Comparison of ENCODE assay signal across 12 cellular contexts in the genomic region with DNA sequence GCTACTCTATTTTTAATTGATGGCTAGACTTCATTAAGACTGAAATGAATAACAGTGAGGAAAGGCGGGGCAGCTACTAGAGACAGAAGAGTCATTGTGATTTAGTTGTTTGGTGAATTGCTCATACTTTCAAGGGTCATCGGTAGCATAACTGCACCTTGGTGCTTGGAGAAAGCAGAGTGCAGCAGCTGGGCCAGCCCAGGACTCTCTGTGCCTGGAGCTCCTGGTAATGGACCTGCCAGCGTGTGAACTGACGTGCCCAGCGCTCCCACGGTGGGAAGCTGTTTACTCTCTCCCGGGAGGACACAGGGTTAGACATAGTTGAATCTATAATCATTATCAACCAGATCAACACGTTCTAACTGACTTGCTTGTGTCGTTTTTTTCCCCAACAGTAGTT. TPM values are rescaled to one million over a fixed set of nuclear protein-coding genes. Genes with fewer than 3 reads are reported as not detected.
A peak's percentile ranks its signal among the peaks of the same experiment; 100 is the strongest.
DNase-seq lines count a peak whose midpoint lies in the region; ATAC-seq and TF ChIP-seq lines count a peak whose summit lies in the region.
"Had no signal": no experiment of that assay in that cellular context is flagged by ENCODE, and none has a peak within 500 bp of the region (broad histone marks: within the 10 kb centered on the region; RNA-seq: fewer than 3 reads in every experiment).

No MANE protein-coding gene starts in this region.

- DNase-seq in COLO829 (ENCODE audit: low spot score) (peak; percentile 32), PC-3 (peak; percentile 88), OCI-LY7 (ENCODE audit: low spot score) (no peak), NCI-H1092 (lab: John Stamatoyannopoulos, UW) (no peak)
- no peak for DNase-seq in activated T-helper 2 cell treated with anti-CD3 and anti-CD28 coated beads, Interferon-gamma antibody, Interleukin-2, Interleukin-4, amounts not matched to agents 10 μg/mL and 5 μg/mL and 100 μg/mL, durations not matched to agents 14 hours and 24 hours and 36 hours (ENCODE audit: low spot score)
- DNase-seq: activated CD4-positive, alpha-beta T cell treated with anti-CD3 and anti-CD28 coated beads for 4 hours; amniotic stem cell; NCI-H226 had no signal

- H3K4me1 ChIP-seq in PC-3 (ENCODE audit: insufficient read depth, low read length) (peaks cover 66% of the 10 kb centered on the region), esophagus (ENCODE audit: control insufficient read depth in 2 of 2, insufficient read depth in 2 of 2, low read length in 1 of 2) (no peaks in the 10 kb centered on the region), mucosa of stomach (ENCODE audit: control insufficient read depth, insufficient read depth, low read length) (peaks cover 41% of the 10 kb centered on the region), OCI-LY7 (ENCODE audit: insufficient read depth, low read length, poor library complexity, severe bottlenecking) (no peaks in the 10 kb centered on the region)

- ATAC-seq in PC-3 (peak; percentile 76), HG03565 (IDR thresholded peaks at IDR 0.05; ENCODE audit: unreplicated experiment) (no peak)

- H3K4me3 ChIP-seq in PC-3 (ENCODE audit: low read length): no peak overlapping the region
- H3K4me3 ChIP-seq in esophagus (ENCODE audit: low read depth in 1 of 2, low read length in 2 of 2): no peak overlapping the region
- no peak overlapping the region for H3K4me3 ChIP-seq in mucosa of stomach (ENCODE audit: low read length)
- H3K4me3 ChIP-seq in OCI-LY7 (ENCODE audit: low read depth, low read length, poor library complexity, severe bottlenecking): no peak overlapping the region

- CTCF ChIA-PET in PC-3 (lab: Charles Lee): interaction anchor here (0.6 to 1.8 kb wide), 5 partner anchors 41 to 271 kb away, joined by 6 to 17 read pairs (median 9); no protein-coding TSS in a partner anchor
- CTCF ChIA-PET in OCI-LY7 (lab: Charles Lee; ENCODE audit: unreplicated experiment): no interaction called here

- H3K36me3 ChIP-seq in PC-3 (ENCODE audit: low read depth, low read length) (no peaks in the 10 kb centered on the region), esophagus (ENCODE audit: control insufficient read depth in 2 of 2, insufficient read depth in 2 of 2, low read length in 1 of 2) (no peaks in the 10 kb centered on the region), mucosa of stomach (ENCODE audit: control insufficient read depth, insufficient read depth, low read length) (no peaks in the 10 kb centered on the region), OCI-LY7 (ENCODE audit: insufficient read depth, low read length) (no peaks in the 10 kb centered on the region)

- WGBS in esophagus, 2 donors: 59 to 71% methylated on average over 9 of the region's 9 CpGs

- H3K9me3 ChIP-seq in PC-3 (ENCODE audit: low read length) (no peaks in the 10 kb centered on the region), esophagus (ENCODE audit: control insufficient read depth in 2 of 2, insufficient read depth in 1 of 2, low read depth in 1 of 2, low read length in 1 of 2) (no peaks in the 10 kb centered on the region), mucosa of stomach (ENCODE audit: control insufficient read depth, low read length) (no peaks in the 10 kb centered on the region), OCI-LY7 (ENCODE audit: low read length) (no peaks in the 10 kb centered on the region)

- no TSS peak for BruUV-seq in PC-3 (replicated peaks; lab: Mats Ljungman, UMichigan)
- no TSS peak for BruUV-seq in OCI-LY7 (replicated peaks; lab: Mats Ljungman, UMichigan)

- no peaks in the 10 kb centered on the region for H3K27me3 Mint-ChIP-seq in activated T-helper 2 cell treated with anti-CD3 and anti-CD28 coated beads, Interferon-gamma antibody, Interleukin-2, Interleukin-4, amounts not matched to agents 10 μg/mL and 5 μg/mL and 100 μg/mL, durations not matched to agents 14 hours and 24 hours and 36 hours (ENCODE audit: low read depth)
- H3K27me3 Mint-ChIP-seq: stimulated activated naive CD8-positive, alpha-beta T cell treated with anti-CD3 and anti-CD28 coated beads, Interleukin-15, Interleukin-2, amounts not matched to agents 100 ng/mL and 50 ng/mL, for 24 hours had no signal

- no peaks in the 10 kb centered on the region for H3K79me2 ChIP-seq in PC-3 (ENCODE audit: low read length)
- H3K79me2 ChIP-seq in OCI-LY7 (ENCODE audit: insufficient read depth, low read depth, low read length): no peaks in the 10 kb centered on the region

- H3K27ac Mint-ChIP-seq in activated T-helper 2 cell treated with anti-CD3 and anti-CD28 coated beads, Interferon-gamma antibody, Interleukin-2, Interleukin-4, amounts not matched to agents 10 μg/mL and 5 μg/mL and 100 μg/mL, durations not matched to agents 14 hours and 24 hours and 36 hours: no peak overlapping the region
- H3K27ac Mint-ChIP-seq: stimulated activated naive CD8-positive, alpha-beta T cell treated with anti-CD3 and anti-CD28 coated beads, Interleukin-15, Interleukin-2, amounts not matched to agents 100 ng/mL and 50 ng/mL, for 24 hours had no signal

- H3K9ac ChIP-seq in PC-3 (ENCODE audit: low read length) (peak overlapping the region; percentile 94), mucosa of stomach (ENCODE audit: low read length) (peak overlapping the region; percentile 40)

- H3K4me1 Mint-ChIP-seq in activated T-helper 2 cell treated with anti-CD3 and anti-CD28 coated beads, Interferon-gamma antibody, Interleukin-2, Interleukin-4, amounts not matched to agents 10 μg/mL and 5 μg/mL and 100 μg/mL, durations not matched to agents 14 hours and 24 hours and 36 hours (ENCODE audit: low read depth): no peaks in the 10 kb centered on the region

- no peaks in the 10 kb centered on the region for H3K36me3 Mint-ChIP-seq in activated T-helper 2 cell treated with anti-CD3 and anti-CD28 coated beads, Interferon-gamma antibody, Interleukin-2, Interleukin-4, amounts not matched to agents 10 μg/mL and 5 μg/mL and 100 μg/mL, durations not matched to agents 14 hours and 24 hours and 36 hours (ENCODE audit: low read depth)

- H3K27me3 ChIP-seq in PC-3 (ENCODE audit: low read length) (no peaks in the 10 kb centered on the region), esophagus (ENCODE audit: control insufficient read depth in 1 of 2, insufficient read depth in 2 of 2, low read length in 2 of 2) (no peaks in the 10 kb centered on the region), mucosa of stomach (ENCODE audit: control insufficient read depth, insufficient read depth, low read length) (no peaks in the 10 kb centered on the region)

- POLR2A ChIA-PET in PC-3 (lab: Charles Lee; ENCODE audit: unreplicated experiment) (interaction anchor here (0.5 to 2.3 kb wide), 5 partner anchors 10 to 1659 kb away, joined by 3 to 48 read pairs (median 11); no protein-coding TSS in a partner anchor), OCI-LY7 (lab: Charles Lee) (interaction anchor here (0.6 to 1.2 kb wide), 4 partner anchors 9 to 1555 kb away, joined by 3 to 4 read pairs (median 3); no protein-coding TSS in a partner anchor)

- H3K4me2 ChIP-seq in PC-3 (ENCODE audit: low read length) (peak overlapping the region; percentile 59), OCI-LY7 (ENCODE audit: low read length) (no peak overlapping the region)

- H3K4me3 Mint-ChIP-seq in activated T-helper 2 cell treated with anti-CD3 and anti-CD28 coated beads, Interferon-gamma antibody, Interleukin-2, Interleukin-4, amounts not matched to agents 10 μg/mL and 5 μg/mL and 100 μg/mL, durations not matched to agents 14 hours and 24 hours and 36 hours (ENCODE audit: low read depth): no peak overlapping the region
- H3K4me3 Mint-ChIP-seq: stimulated activated naive CD8-positive, alpha-beta T cell treated with anti-CD3 and anti-CD28 coated beads, Interleukin-15, Interleukin-2, amounts not matched to agents 100 ng/mL and 50 ng/mL, for 24 hours had no signal

- H2AFZ ChIP-seq in PC-3 (ENCODE audit: low read length) (no peak overlapping the region), OCI-LY7 (ENCODE audit: low read length) (no peak overlapping the region)

- no peaks in the 10 kb centered on the region for H4K20me1 ChIP-seq in PC-3 (ENCODE audit: low read length)
- no peaks in the 10 kb centered on the region for H4K20me1 ChIP-seq in OCI-LY7 (ENCODE audit: insufficient read depth, low read length)

- TF ChIP-seq CTCF in PC-3 (conservative IDR thresholded peaks at IDR 0.05; ENCODE audit: low read depth, low read length) (no peak), OCI-LY7 (conservative IDR thresholded peaks at IDR 0.05; ENCODE audit: low read length) (no peak)

- H3K9me2 ChIP-seq in PC-3 (replicated peaks; ENCODE audit: low read length) (no peaks in the 10 kb centered on the region), OCI-LY7 (ENCODE audit: insufficient read depth, low read length) (no peaks in the 10 kb centered on the region)

- intact Hi-C loops in PC-3 (cut with micrococcal nuclease): loop anchor here (1.0 to 2.0 kb wide), 2 partner anchors 67 to 95 kb away; no protein-coding TSS in a partner anchor
- intact Hi-C loops in activated T-helper 2 cell treated with anti-CD3 and anti-CD28 coated beads, Interferon-gamma antibody, Interleukin-2, Interleukin-4, amounts not matched to agents 10 μg/mL and 5 μg/mL and 100 μg/mL, durations not matched to agents 14 hours and 24 hours and 36 hours (cut with micrococcal nuclease): no loop called here
- intact Hi-C loops in OCI-LY7 (cut with micrococcal nuclease; ENCODE audit: unreplicated experiment): no loop called here

- H3K27ac ChIP-seq in PC-3 (ENCODE audit: low read length) (peak overlapping the region; percentile 100), esophagus (ENCODE audit: low read depth in 2 of 2, low read length in 1 of 2) (peak overlapping the region; percentile 6 to 31), OCI-LY7 (ENCODE audit: low read depth, low read length, poor library complexity, severe bottlenecking) (no peak overlapping the region)

- no peaks in the 10 kb centered on the region for H3F3A ChIP-seq in PC-3 (ENCODE audit: low read length, unreplicated experiment)

- H3K9me3 Mint-ChIP-seq in activated T-helper 2 cell treated with anti-CD3 and anti-CD28 coated beads, Interferon-gamma antibody, Interleukin-2, Interleukin-4, amounts not matched to agents 10 μg/mL and 5 μg/mL and 100 μg/mL, durations not matched to agents 14 hours and 24 hours and 36 hours: peaks cover 8% of the 10 kb centered on the region

RNA-seq across cellular contexts. Expression of a gene that starts 42.9 kb away (rescaled TPM):
- 16.4 and 16.9 TPM in 2 replicates for total RNA-seq in PC-3 (2014; rRNA removed)
- 1 to 10 TPM; 1.9 to 3.1 TPM for polyA plus RNA-seq in esophagus
- total RNA-seq in activated T-helper 2 cell treated with anti-CD3 and anti-CD28 coated beads, Interferon-gamma antibody, Interleukin-2, Interleukin-4, amounts not matched to agents 10 μg/mL and 5 μg/mL and 100 μg/mL, durations not matched to agents 14 hours and 24 hours and 36 hours: not detected in 2 replicates
- not detected in 2 replicates for total RNA-seq in OCI-LY7 (2014; rRNA removed; shearing (Covaris generic))
- not detected in 2 replicates for total RNA-seq in OCI-LY7 (2022)

Comparison
In these comparisons a context has a peak if more than half of its experiments do, and no peak if none do; other contexts are left out.
1. DNase-seq: peak in COLO829 (single experiment) and PC-3 (single experiment); none in activated T-helper 2 cell treated with anti-CD3 and anti-CD28 coated beads, Interferon-gamma antibody, Interleukin-2, Interleukin-4, amounts not matched to agents 10 μg/mL and 5 μg/mL and 100 μg/mL, durations not matched to agents 14 hours and 24 hours and 36 hours (single experiment), OCI-LY7 (single experiment) and NCI-H1092 (single experiment).
2. RNA of a gene that starts 42.9 kb away (total RNA-seq): 16.4 to 16.9 TPM in PC-3; not detected in activated T-helper 2 cell treated with anti-CD3 and anti-CD28 coated beads, Interferon-gamma antibody, Interleukin-2, Interleukin-4, amounts not matched to agents 10 μg/mL and 5 μg/mL and 100 μg/mL, durations not matched to agents 14 hours and 24 hours and 36 hours and not detected in OCI-LY7; every median in the first group is over 10 times any median in the second.